ENCODE assay signal across 1 cellular context in the genomic region with DNA sequence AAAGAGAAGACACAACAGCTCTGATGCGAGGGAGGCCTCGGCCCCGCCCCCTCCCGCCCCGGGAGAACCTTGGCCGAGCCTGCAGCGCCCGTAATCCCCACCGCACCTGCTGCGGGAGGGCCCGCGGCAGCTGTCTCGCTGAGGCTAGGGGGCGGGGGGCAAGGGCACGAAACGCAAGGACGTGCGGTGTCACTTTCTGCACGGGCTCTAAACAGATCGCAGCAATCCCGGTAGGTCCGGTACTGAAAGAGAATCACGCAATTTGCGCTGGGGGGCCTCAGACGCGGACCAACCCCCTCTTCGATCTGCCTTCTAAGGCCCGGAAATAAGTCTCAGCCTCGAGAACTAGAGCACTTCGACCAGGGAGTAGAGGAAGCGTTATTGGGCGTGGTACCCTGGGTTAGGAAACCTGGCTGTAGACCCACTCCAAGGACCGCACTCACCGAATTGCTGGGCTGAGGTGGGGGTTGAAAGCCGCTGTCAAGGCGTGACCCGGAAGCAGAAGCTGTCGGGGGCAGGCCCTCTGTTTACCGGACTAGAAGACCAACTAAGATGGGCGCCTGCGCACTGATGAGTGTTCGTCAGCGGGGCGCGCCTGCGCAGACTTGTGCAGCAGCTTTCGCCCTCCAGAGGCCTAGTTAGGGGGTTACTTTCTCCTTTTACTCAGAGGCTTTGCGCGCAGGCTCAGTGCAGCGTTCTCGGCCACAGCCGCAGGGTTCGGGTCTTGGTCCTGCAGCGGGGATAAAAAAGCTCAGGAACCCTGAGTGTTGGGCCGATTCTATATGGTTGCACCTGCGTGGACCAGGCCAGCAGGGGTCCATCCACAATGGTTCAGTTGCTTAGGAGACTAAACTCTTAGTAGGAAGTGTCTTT.
TF ChIP-seq lines count a peak whose summit lies in the region.

A gene with protein sequence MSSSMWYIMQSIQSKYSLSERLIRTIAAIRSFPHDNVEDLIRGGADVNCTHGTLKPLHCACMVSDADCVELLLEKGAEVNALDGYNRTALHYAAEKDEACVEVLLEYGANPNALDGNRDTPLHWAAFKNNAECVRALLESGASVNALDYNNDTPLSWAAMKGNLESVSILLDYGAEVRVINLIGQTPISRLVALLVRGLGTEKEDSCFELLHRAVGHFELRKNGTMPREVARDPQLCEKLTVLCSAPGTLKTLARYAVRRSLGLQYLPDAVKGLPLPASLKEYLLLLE (minus strand): TSS at position 500 of the 873 bp plus-strand sequence. CDS start 4,019 bp downstream, outside the sequence.

TF ChIP-seq in HepG2, 621 proteins besides CTCF, POLR2A, EP300 and RAD21 (continued from another document and continues in another):
- TF ChIP-seq, protein P1, sequence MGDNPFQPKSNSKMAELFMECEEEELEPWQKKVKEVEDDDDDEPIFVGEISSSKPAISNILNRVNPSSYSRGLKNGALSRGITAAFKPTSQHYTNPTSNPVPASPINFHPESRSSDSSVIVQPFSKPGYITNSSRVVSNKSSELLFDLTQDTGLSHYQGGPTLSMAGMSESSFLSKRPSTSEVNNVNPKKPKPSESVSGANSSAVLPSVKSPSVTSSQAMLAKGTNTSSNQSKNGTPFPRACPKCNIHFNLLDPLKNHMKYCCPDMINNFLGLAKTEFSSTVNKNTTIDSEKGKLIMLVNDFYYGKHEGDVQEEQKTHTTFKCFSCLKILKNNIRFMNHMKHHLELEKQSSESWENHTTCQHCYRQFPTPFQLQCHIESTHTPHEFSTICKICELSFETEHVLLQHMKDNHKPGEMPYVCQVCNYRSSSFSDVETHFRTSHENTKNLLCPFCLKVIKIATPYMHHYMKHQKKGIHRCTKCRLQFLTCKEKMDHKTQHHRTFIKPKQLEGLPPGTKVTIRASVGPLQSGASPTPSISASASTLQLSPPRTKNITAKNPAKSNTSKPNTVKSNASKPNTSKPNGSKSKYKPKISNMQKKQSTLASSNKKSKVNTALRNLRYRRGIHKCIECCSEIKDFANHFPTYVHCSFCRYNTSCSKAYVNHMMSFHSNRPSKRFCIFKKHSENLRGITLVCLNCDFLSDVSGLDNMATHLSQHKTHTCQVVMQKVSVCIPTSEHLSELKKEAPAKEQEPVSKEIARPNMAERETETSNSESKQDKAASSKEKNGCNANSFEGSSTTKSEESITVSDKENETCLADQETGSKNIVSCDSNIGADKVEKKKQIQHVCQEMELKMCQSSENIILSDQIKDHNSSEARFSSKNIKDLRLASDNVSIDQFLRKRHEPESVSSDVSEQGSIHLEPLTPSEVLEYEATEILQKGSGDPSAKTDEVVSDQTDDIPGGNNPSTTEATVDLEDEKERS (CRISPR knock-in tag; IDR thresholded peaks at IDR 0.05): peak; percentile 86
- TF ChIP-seq ZNF430 (CRISPR knock-in tag; IDR thresholded peaks at IDR 0.05): peak; percentile 81
- no peak for TF ChIP-seq PTBP1 (IDR thresholded peaks at IDR 0.05; ENCODE audit: low read depth, low read length, poor library complexity, severe bottlenecking)
- peak; percentile 46 for TF ChIP-seq XRCC5 (optimal IDR thresholded peaks at IDR 0.05; ENCODE audit: low read length)
- peak; percentile 50; the same call in 1 of the 2 replicates for TF ChIP-seq MIER3 (CRISPR knock-in tag; IDR thresholded peaks at IDR 0.05; ENCODE audit: borderline replicate concordance)
- TF ChIP-seq, protein P2, sequence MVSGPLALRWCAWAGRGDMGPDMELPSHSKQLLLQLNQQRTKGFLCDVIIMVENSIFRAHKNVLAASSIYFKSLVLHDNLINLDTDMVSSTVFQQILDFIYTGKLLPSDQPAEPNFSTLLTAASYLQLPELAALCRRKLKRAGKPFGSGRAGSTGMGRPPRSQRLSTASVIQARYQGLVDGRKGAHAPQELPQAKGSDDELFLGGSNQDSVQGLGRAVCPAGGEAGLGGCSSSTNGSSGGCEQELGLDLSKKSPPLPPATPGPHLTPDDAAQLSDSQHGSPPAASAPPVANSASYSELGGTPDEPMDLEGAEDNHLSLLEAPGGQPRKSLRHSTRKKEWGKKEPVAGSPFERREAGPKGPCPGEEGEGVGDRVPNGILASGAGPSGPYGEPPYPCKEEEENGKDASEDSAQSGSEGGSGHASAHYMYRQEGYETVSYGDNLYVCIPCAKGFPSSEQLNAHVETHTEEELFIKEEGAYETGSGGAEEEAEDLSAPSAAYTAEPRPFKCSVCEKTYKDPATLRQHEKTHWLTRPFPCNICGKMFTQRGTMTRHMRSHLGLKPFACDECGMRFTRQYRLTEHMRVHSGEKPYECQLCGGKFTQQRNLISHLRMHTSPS (CRISPR knock-in tag; IDR thresholded peaks at IDR 0.05; ENCODE audit: low read depth): no peak
- TF ChIP-seq HMGXB4 (CRISPR knock-in tag; IDR thresholded peaks at IDR 0.05; ENCODE audit: borderline replicate concordance in 1 of 2, low read depth in 1 of 2): peak; percentile 73 to 79; a peak in 2 of 4 replicates
- no peak for TF ChIP-seq FOXA1 (IDR thresholded peaks at IDR 0.05)
- peak; percentile 86 for TF ChIP-seq FOXA1 (CRISPR knock-in tag; IDR thresholded peaks at IDR 0.05)
- no peak; the same call in 1 of the 2 replicates for TF ChIP-seq ZNF274 (CRISPR knock-in tag; IDR thresholded peaks at IDR 0.05)
- no peak for TF ChIP-seq ZUFSP (CRISPR knock-in tag; IDR thresholded peaks at IDR 0.05; ENCODE audit: borderline replicate concordance)
- TF ChIP-seq GTF3A (CRISPR knock-in tag; conservative IDR thresholded peaks at IDR 0.05): no peak; the same call in 1 of the 2 replicates
- TF ChIP-seq RFX5 (IDR thresholded peaks at IDR 0.05; ENCODE audit: low read depth, low read length): no peak
- no peak for TF ChIP-seq ZNF431 (CRISPR knock-in tag; IDR thresholded peaks at IDR 0.05; ENCODE audit: borderline replicate concordance, low read depth)
- TF ChIP-seq POLR2G (IDR thresholded peaks at IDR 0.05; ENCODE audit: low read depth, low read length): peak; percentile 77
- TF ChIP-seq ZFX (CRISPR knock-in tag; IDR thresholded peaks at IDR 0.05; ENCODE audit: low read depth): peak; percentile 90
- TF ChIP-seq, protein P3, sequence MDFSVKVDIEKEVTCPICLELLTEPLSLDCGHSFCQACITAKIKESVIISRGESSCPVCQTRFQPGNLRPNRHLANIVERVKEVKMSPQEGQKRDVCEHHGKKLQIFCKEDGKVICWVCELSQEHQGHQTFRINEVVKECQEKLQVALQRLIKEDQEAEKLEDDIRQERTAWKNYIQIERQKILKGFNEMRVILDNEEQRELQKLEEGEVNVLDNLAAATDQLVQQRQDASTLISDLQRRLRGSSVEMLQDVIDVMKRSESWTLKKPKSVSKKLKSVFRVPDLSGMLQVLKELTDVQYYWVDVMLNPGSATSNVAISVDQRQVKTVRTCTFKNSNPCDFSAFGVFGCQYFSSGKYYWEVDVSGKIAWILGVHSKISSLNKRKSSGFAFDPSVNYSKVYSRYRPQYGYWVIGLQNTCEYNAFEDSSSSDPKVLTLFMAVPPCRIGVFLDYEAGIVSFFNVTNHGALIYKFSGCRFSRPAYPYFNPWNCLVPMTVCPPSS (IDR thresholded peaks at IDR 0.05): no peak
- TF ChIP-seq, protein P4, sequence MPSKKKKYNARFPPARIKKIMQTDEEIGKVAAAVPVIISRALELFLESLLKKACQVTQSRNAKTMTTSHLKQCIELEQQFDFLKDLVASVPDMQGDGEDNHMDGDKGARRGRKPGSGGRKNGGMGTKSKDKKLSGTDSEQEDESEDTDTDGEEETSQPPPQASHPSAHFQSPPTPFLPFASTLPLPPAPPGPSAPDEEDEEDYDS (CRISPR knock-in tag; IDR thresholded peaks at IDR 0.05): peak; percentile 43; the same call in 1 of the 2 replicates
- TF ChIP-seq ZMYM4 (CRISPR knock-in tag; IDR thresholded peaks at IDR 0.05): peak; percentile 85
- TF ChIP-seq ZNF292 (CRISPR knock-in tag; IDR thresholded peaks at IDR 0.05; ENCODE audit: borderline replicate concordance, low read depth): peak; percentile 51; the same call in 1 of the 2 replicates
- TF ChIP-seq KAT7 (CRISPR knock-in tag; IDR thresholded peaks at IDR 0.05; ENCODE audit: borderline replicate concordance): peak; percentile 31; the same call in 1 of the 2 replicates
- TF ChIP-seq KLF9 (CRISPR knock-in tag; IDR thresholded peaks at IDR 0.05; ENCODE audit: low read depth): 0 out of 2 replicates have a peak, but pooled peaks have one; percentile 36
- no peak for TF ChIP-seq SRSF4 (IDR thresholded peaks at IDR 0.05; ENCODE audit: low read depth, low read length, poor library complexity, severe bottlenecking)
- TF ChIP-seq HINFP (CRISPR knock-in tag; IDR thresholded peaks at IDR 0.05; ENCODE audit: low read depth): peak; percentile 44; the same call in 1 of the 2 replicates
- TF ChIP-seq, protein P5, sequence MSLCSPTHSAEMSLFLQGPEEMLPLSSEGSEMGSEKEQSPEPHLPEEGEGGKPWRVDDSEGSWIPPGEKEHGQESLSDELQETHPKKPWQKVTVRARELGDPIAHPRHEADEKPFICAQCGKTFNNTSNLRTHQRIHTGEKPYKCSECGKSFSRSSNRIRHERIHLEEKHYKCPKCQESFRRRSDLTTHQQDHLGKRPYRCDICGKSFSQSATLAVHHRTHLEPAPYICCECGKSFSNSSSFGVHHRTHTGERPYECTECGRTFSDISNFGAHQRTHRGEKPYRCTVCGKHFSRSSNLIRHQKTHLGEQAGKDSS (CRISPR knock-in tag; IDR thresholded peaks at IDR 0.05; ENCODE audit: borderline replicate concordance, low read depth): 0 out of 2 replicates have a peak, but pooled peaks have one; percentile 11
- TF ChIP-seq CREM (IDR thresholded peaks at IDR 0.05): peak; percentile 62; the same call in 1 of the 2 replicates
- TF ChIP-seq CREM (CRISPR knock-in tag; IDR thresholded peaks at IDR 0.05): no peak
- 0 out of 2 replicates have a peak, but pooled peaks have one; percentile 48 for TF ChIP-seq ZNF850 (CRISPR knock-in tag; conservative IDR thresholded peaks at IDR 0.05)
- peak; percentile 87 for TF ChIP-seq GABPA (IDR thresholded peaks at IDR 0.05; ENCODE audit: low read depth, low read length)
- peak; percentile 98 for TF ChIP-seq GABPA (CRISPR knock-in tag; IDR thresholded peaks at IDR 0.05; ENCODE audit: low read depth)
- TF ChIP-seq HOMEZ (CRISPR knock-in tag; IDR thresholded peaks at IDR 0.05; ENCODE audit: low read depth): peak; percentile 51
- no peak for TF ChIP-seq ZNF512B (CRISPR knock-in tag; IDR thresholded peaks at IDR 0.05; ENCODE audit: borderline replicate concordance)
- peak; percentile 93 for TF ChIP-seq FOXK1 (CRISPR knock-in tag; IDR thresholded peaks at IDR 0.05; ENCODE audit: borderline replicate concordance, low read depth)
- peak; percentile 34; the same call in 1 of the 2 replicates for TF ChIP-seq ZNF746 (CRISPR knock-in tag; IDR thresholded peaks at IDR 0.05)
- TF ChIP-seq ZNF331 (CRISPR knock-in tag; IDR thresholded peaks at IDR 0.05): peak; percentile 33
